Comparison of ENCODE assay signal across 15 cellular contexts in the genomic region with DNA sequence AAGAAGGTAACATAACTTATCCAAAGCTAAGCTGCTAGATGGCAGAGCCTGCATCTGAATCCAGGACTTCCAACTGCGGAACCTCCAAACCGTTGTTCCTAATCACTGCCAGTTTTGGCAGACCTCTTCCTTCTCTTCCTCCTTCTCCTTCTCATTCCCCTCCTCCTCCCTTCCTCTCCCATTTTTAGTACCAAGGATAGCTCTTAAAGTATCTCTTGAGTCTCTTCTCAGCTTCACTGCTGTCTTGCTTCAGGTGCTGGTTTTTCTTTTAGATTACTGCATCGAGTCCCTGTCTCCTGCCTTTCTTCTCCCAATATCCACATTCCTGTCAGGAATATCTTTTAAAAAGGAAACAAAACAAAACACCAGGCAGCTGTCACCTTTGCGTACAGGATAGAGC.
DNase-seq lines count a peak whose midpoint lies in the region; ATAC-seq and TF ChIP-seq lines count a peak whose summit lies in the region.
"Had no signal": no experiment of that assay in that cellular context is flagged by ENCODE, and none has a peak within 500 bp of the region (broad histone marks: within the 10 kb centered on the region; RNA-seq: fewer than 3 reads in every experiment).

No MANE protein-coding gene starts in this region.

- no peaks in the 10 kb centered on the region for H3K9me3 Mint-ChIP-seq in GM23338
- H3K9me3 Mint-ChIP-seq: H9, IgD-negative memory B cell had no signal

- peaks cover 59% of the 10 kb centered on the region for H3K4me1 Mint-ChIP-seq in GM23338

- no peak overlapping the region for H3K27ac Mint-ChIP-seq in GM23338

- H3K9ac ChIP-seq in SK-N-MC (ENCODE audit: insufficient read length) = no peak overlapping the region

- no peak overlapping the region for H3K4me3 ChIP-seq in GM23338
- H3K4me3 ChIP-seq in SK-N-MC = no peak overlapping the region
- no peak overlapping the region for H3K4me3 ChIP-seq in transverse colon

- TF ChIP-seq CTCF in GM23338 (conservative IDR thresholded peaks at IDR 0.05; ENCODE audit: low read depth in 2 of 2) = no peak
- no peak for TF ChIP-seq CTCF in transverse colon (IDR thresholded peaks at IDR 0.05)

- H3K27me3 ChIP-seq in GM23338 (ENCODE audit: insufficient read depth) (no peaks in the 10 kb centered on the region), transverse colon (no peaks in the 10 kb centered on the region)

- H3K27me3 Mint-ChIP-seq in GM23338 (ENCODE audit: insufficient read depth, low read depth, poor library complexity) = peaks cover 6% of the 10 kb centered on the region
- H3K27me3 Mint-ChIP-seq: CD4-positive, CD25-positive, alpha-beta regulatory T cell; IgD-negative memory B cell had no signal

- TF ChIP-seq EP300 in transverse colon (IDR thresholded peaks at IDR 0.05; ENCODE audit: low read depth) = no peak

- H3K9me2 ChIP-seq in GM23338 (ENCODE audit: insufficient read depth) = no peaks in the 10 kb centered on the region

- H3K79me2 ChIP-seq in GM23338 (replicated peaks; ENCODE audit: insufficient read depth) = peaks cover 100% of the 10 kb centered on the region

- H3K36me3 Mint-ChIP-seq in GM23338 (ENCODE audit: low read depth) = peaks cover 3% of the 10 kb centered on the region; the same call in 2 of the 3 replicates

- H3F3A ChIP-seq in GM23338 (replicated peaks; ENCODE audit: low read depth) = 0 out of 2 replicates have a peak, but pooled peaks cover 3% of the 10 kb centered on the region

- DNase-seq in ACHN (peak; percentile 14), GM23338 (ENCODE audit: low spot score) (peak; percentile 33), SK-N-MC (ENCODE audit: low read depth, low spot score) (no peak), iPS-NIHi7 (ENCODE audit: extremely low spot score) (peak; percentile 22), transverse colon (no peak), mucosa of gallbladder (ENCODE audit: low spot score) (no peak)
- DNase-seq in activated CD8-positive, alpha-beta memory T cell treated with anti-CD3 and anti-CD28 coated beads, Interleukin-2, amount 50 U/mL, for 48 hours = no peak
- DNase-seq in activated naive CD4-positive, alpha-beta T cell treated with anti-CD3 and anti-CD28 coated beads, Interleukin-2, amount 50 U/mL, for 16 hours = no peak
- DNase-seq: CD4-positive, CD25-positive, alpha-beta regulatory T cell; H9; NCI-H187 treated with DMSO at 0.1 percent for 48 hours; NCI-H2227 treated with DMSO at 0.1 percent for 48 hours; NCI-H524; SHP77 treated with DMSO at 0.1 percent for 48 hours had no signal

- H4K20me1 ChIP-seq in GM23338 (replicated peaks; ENCODE audit: insufficient read depth) = peaks cover 90% of the 10 kb centered on the region

- no peak overlapping the region for H2AFZ ChIP-seq in GM23338

- H3K36me3 ChIP-seq in GM23338 (ENCODE audit: insufficient read depth) (no peaks in the 10 kb centered on the region; the same call in 1 of the 2 replicates), SK-N-MC (ENCODE audit: insufficient read depth, low read length) (no peaks in the 10 kb centered on the region), transverse colon (no peaks in the 10 kb centered on the region)

- 84 to 87% methylated on average over 3 to 4 of the region's 4 CpGs for WGBS in transverse colon (ENCODE audit: low coverage in 1 of 2), 2 donors

- ATAC-seq in GM23338 = peak; percentile 39

- H3K9me3 ChIP-seq in SK-N-MC (ENCODE audit: low read depth, low read length) (no peaks in the 10 kb centered on the region), transverse colon (no peaks in the 10 kb centered on the region)

- no peak overlapping the region for H3K4me2 ChIP-seq in GM23338

- in situ Hi-C loops in ACHN (cut with HindIII; ENCODE audit: low pct_ligation_motif_present, low pct_unique_long_range_greater_than_20kb, low sequenced_read_pairs) (no loop called here), transverse colon (cut with MboI; ENCODE audit: low pct_ligation_motif_present in 1 of 4, low pct_unique_long_range_greater_than_20kb in 1 of 4, low sequenced_read_pairs in 3 of 4) (no loop called here)

- intact Hi-C loops in transverse colon (cut with DNase I; ENCODE audit: low total_unique reads) = no loop called here

- no peak overlapping the region for H3K4me3 Mint-ChIP-seq in GM23338
- H3K4me3 Mint-ChIP-seq: CD4-positive, CD25-positive, alpha-beta regulatory T cell; H9 had no signal

- TF ChIP-seq POLR2A in transverse colon (IDR thresholded peaks at IDR 0.05) = no peak

- H3K27ac ChIP-seq in GM23338 (ENCODE audit: low read depth) = no peak overlapping the region
- H3K27ac ChIP-seq in SK-N-MC = peak overlapping the region; percentile 54; the same call in 1 of the 2 replicates
- H3K27ac ChIP-seq in transverse colon = no peak overlapping the region

- H3K4me1 ChIP-seq in GM23338 (ENCODE audit: insufficient read depth) = peaks cover 11% of the 10 kb centered on the region
- H3K4me1 ChIP-seq in transverse colon = peaks cover 0 to 28% (median 7%) of the 10 kb centered on the region in 4 donors

TF ChIP-seq in GM23338, 12 proteins besides CTCF, POLR2A, EP300 and RAD21 (continues in another document):
- TF ChIP-seq REST (IDR thresholded peaks at IDR 0.05; ENCODE audit: unreplicated experiment) = peak; percentile 68

Comparison
In these comparisons a context has a peak if more than half of its experiments do, and no peak if none do; other contexts are left out.
1. DNase-seq: peak in ACHN (single experiment), GM23338 (single experiment) and iPS-NIHi7 (single experiment); none in SK-N-MC (single experiment), activated CD8-positive, alpha-beta memory T cell treated with anti-CD3 and anti-CD28 coated beads, Interleukin-2, amount 50 U/mL, for 48 hours (single experiment), transverse colon (single experiment), activated naive CD4-positive, alpha-beta T cell treated with anti-CD3 and anti-CD28 coated beads, Interleukin-2, amount 50 U/mL, for 16 hours (single experiment) and mucosa of gallbladder (single experiment).